26 cellular contexts compared by ENCODE assay signal in the genomic region with DNA sequence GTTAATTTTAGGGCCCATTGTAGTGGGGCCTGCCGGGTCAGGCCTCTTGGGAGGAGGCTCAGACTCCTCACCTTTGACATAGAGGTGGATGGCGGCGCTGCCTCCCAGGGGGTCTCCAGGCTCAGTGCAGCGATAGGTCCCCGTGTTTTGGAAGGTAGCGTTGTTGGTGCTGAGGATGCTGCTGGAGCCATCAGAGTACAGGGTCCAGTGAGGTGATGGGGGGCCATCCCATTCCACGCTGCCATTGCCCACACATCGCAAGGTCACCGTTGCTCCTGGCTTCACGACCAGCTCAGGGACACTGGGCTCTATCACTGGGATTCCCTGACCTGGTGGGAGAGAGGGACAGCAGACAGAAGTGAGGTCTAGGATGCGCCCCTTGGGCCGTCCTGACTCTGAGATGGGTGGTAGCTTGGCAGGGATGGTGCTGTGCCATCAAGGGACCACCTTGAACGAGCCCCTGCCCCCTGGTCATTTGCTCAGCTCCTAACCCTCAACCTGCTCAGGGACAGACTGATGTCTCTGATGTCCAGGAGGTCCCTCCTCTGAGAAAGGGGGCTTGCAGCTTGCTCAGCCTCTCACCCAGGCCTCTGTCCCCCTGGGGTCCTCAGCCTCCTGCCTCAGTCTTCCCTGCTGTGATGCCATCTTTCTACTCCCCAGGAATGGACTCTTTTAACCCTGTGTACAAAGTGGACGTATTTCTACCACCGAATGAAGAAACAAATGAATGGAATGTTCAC. TPM values are rescaled to one million over a fixed set of nuclear protein-coding genes. Genes with fewer than 3 reads are reported as not detected.
DNase-seq lines count a peak whose midpoint lies in the region; ATAC-seq and TF ChIP-seq lines count a peak whose summit lies in the region.
"Had no signal": no experiment of that assay in that cellular context is flagged by ENCODE, and none has a peak within 500 bp of the region (broad histone marks: within the 10 kb centered on the region; RNA-seq: fewer than 3 reads in every experiment).

No MANE protein-coding gene starts in this region.

- in situ Hi-C loops in GM13976 (cut with MboI; ENCODE audit: low sequenced_read_pairs, unreplicated experiment), result no loop called here

- no peak overlapping the region for H3K4me3 Mint-ChIP-seq in endothelial cell (ENCODE audit: unreplicated experiment)
- H3K4me3 Mint-ChIP-seq in stimulated activated naive B cell treated with anti-CD40 and anti-IgM and Interleukin-4, amounts not matched to agents 10 μg/mL and 1 μg/mL and 100 μg/mL, for 72 hours, result peak overlapping the region in 1 of 2 donors; percentile 22
- H3K4me3 Mint-ChIP-seq: activated naive CD4-positive, alpha-beta T cell treated with anti-CD3 and anti-CD28 coated beads for 36 hours; activated T-cell treated with anti-CD3 and anti-CD28 coated beads, Interleukin-2, amount 50 U/mL, for 72 hours; CD8-positive, alpha-beta memory T cell; memory B cell; stimulated activated effector memory CD8-positive, alpha-beta T cell treated with anti-CD3 and anti-CD28 coated beads, Interleukin-12 subunit alpha, Interleukin-12 subunit beta, amount 100 ng/mL, for 72 hours; T-cell had no signal

- peaks cover 20% of the 10 kb centered on the region for H3K27me3 Mint-ChIP-seq in endothelial cell (ENCODE audit: unreplicated experiment)
- H3K27me3 Mint-ChIP-seq in stimulated activated naive B cell treated with anti-CD40 and anti-IgM and Interleukin-4, amounts not matched to agents 10 μg/mL and 1 μg/mL and 100 μg/mL, for 72 hours, result no peaks in the 10 kb centered on the region

- no peaks in the 10 kb centered on the region for H3K36me3 ChIP-seq in BLaER1
- H3K36me3 ChIP-seq: cardiac muscle cell, Peyer's patch, SJCRH30, thyroid gland had no signal

- H4K20me1 ChIP-seq in BLaER1, result no peaks in the 10 kb centered on the region

- H3K9me3 ChIP-seq in BLaER1, result no peaks in the 10 kb centered on the region
- H3K9me3 ChIP-seq: Peyer's patch, SJCRH30, thyroid gland had no signal

- peak overlapping the region; percentile 86 for H3K4me2 ChIP-seq in BLaER1

- no peaks in the 10 kb centered on the region for H3K9me3 Mint-ChIP-seq in endothelial cell (ENCODE audit: unreplicated experiment)
- no peaks in the 10 kb centered on the region for H3K9me3 Mint-ChIP-seq in stimulated activated naive B cell treated with anti-CD40 and anti-IgM and Interleukin-4, amounts not matched to agents 10 μg/mL and 1 μg/mL and 100 μg/mL, for 72 hours
- H3K9me3 Mint-ChIP-seq in activated naive CD4-positive, alpha-beta T cell treated with anti-CD3 and anti-CD28 coated beads, Interleukin-2, amount 50 U/mL, for 72 hours, result no peaks in the 10 kb centered on the region
- H3K9me3 Mint-ChIP-seq: activated naive CD4-positive, alpha-beta T cell treated with anti-CD3 and anti-CD28 coated beads for 36 hours; activated T-cell treated with anti-CD3 and anti-CD28 coated beads, Interleukin-2, amount 50 U/mL, for 72 hours; memory B cell; stimulated activated effector memory CD8-positive, alpha-beta T cell treated with anti-CD3 and anti-CD28 coated beads, Interleukin-12 subunit alpha, Interleukin-12 subunit beta, amount 100 ng/mL, for 72 hours; T-cell had no signal

- peak overlapping the region; percentile 82 for H3K27ac ChIP-seq in BLaER1
- H3K27ac ChIP-seq: cardiac muscle cell, Peyer's patch, SJCRH30, thyroid gland had no signal

- DNase-seq in GM13976 (ENCODE audit: low spot score) (peak; percentile 12), endothelial cell (ENCODE audit: low spot score) (no peak), mucosa of gallbladder (ENCODE audit: low spot score) (no peak)
- no peak for DNase-seq in stimulated activated naive B cell treated with anti-CD40 and anti-IgM and Interleukin-4, amounts not matched to agents 10 μg/mL and 1 μg/mL and 100 μg/mL, for 72 hours
- no peak for DNase-seq in activated naive CD4-positive, alpha-beta T cell treated with anti-CD3 and anti-CD28 coated beads, Interleukin-2, amount 50 U/mL, for 72 hours (ENCODE audit: low spot score in 2 of 2)
- DNase-seq: activated CD4-positive, CD25-positive, alpha-beta regulatory T cell; activated naive CD4-positive, alpha-beta T cell treated with anti-CD3 and anti-CD28 coated beads for 36 hours; CD8-positive, alpha-beta memory T cell; DMS53; NCI-H187; NCI-H524 treated with DMSO at 0.1 percent for 48 hours; NK-92 treated with Interleukin-12 subunit alpha and Interleukin-12 subunit beta, amount 100 ng/mL, for 24 hours; SJCRH30; stimulated activated CD4-positive, alpha-beta T cell treated with anti-CD3 and anti-CD28 coated beads, Interleukin-2, amount 100 ng/mL, for 48 hours; T-cell had no signal

- peaks cover 73% of the 10 kb centered on the region for H3K4me1 ChIP-seq in BLaER1
- H3K4me1 ChIP-seq: SJCRH30 had no signal

- ATAC-seq in stimulated activated naive B cell treated with anti-CD40 and anti-IgM and Interleukin-4, amounts not matched to agents 10 μg/mL and 1 μg/mL and 100 μg/mL, for 72 hours (replicated peaks), result no peak
- ATAC-seq in GM18517 (IDR thresholded peaks at IDR 0.05; ENCODE audit: unreplicated experiment) (no peak), GM18858 (IDR thresholded peaks at IDR 0.05; ENCODE audit: unreplicated experiment) (no peak)
- ATAC-seq in activated naive CD4-positive, alpha-beta T cell treated with anti-CD3 and anti-CD28 coated beads, Interleukin-2, amount 50 U/mL, for 72 hours, result no peak
- ATAC-seq: activated T-cell treated with anti-CD3 and anti-CD28 coated beads, Interleukin-2, amount 50 U/mL, for 72 hours; stimulated activated effector memory CD8-positive, alpha-beta T cell treated with anti-CD3 and anti-CD28 coated beads, Interleukin-12 subunit alpha, Interleukin-12 subunit beta, amount 100 ng/mL, for 72 hours had no signal

- H3K27ac Mint-ChIP-seq in endothelial cell (ENCODE audit: unreplicated experiment), result peak overlapping the region; percentile 98
- H3K27ac Mint-ChIP-seq in stimulated activated naive B cell treated with anti-CD40 and anti-IgM and Interleukin-4, amounts not matched to agents 10 μg/mL and 1 μg/mL and 100 μg/mL, for 72 hours, result peak overlapping the region; percentile 78
- H3K27ac Mint-ChIP-seq in activated naive CD4-positive, alpha-beta T cell treated with anti-CD3 and anti-CD28 coated beads, Interleukin-2, amount 50 U/mL, for 72 hours, result no peak overlapping the region
- H3K27ac Mint-ChIP-seq: activated naive CD4-positive, alpha-beta T cell treated with anti-CD3 and anti-CD28 coated beads for 36 hours; activated T-cell treated with anti-CD3 and anti-CD28 coated beads, Interleukin-2, amount 50 U/mL, for 72 hours; CD8-positive, alpha-beta memory T cell; memory B cell; stimulated activated effector memory CD8-positive, alpha-beta T cell treated with anti-CD3 and anti-CD28 coated beads, Interleukin-12 subunit alpha, Interleukin-12 subunit beta, amount 100 ng/mL, for 72 hours; T-cell had no signal

- no peak overlapping the region for H3K4me3 ChIP-seq in BLaER1
- H3K4me3 ChIP-seq: cardiac muscle cell, Peyer's patch, SJCRH30, smooth muscle cell, thyroid gland had no signal

- no peak for TF ChIP-seq CTCF in GM13976 (IDR thresholded peaks at IDR 0.05; ENCODE audit: borderline replicate concordance, control extremely low read depth, extremely low read depth, insufficient read depth, missing control alignments)
- no peak for TF ChIP-seq CTCF in endothelial cell (IDR thresholded peaks at IDR 0.05; ENCODE audit: unreplicated experiment)

- no peaks in the 10 kb centered on the region for H3K27me3 ChIP-seq in BLaER1
- H3K27me3 ChIP-seq: cardiac muscle cell, Peyer's patch, thyroid gland had no signal

- H3K9ac ChIP-seq in BLaER1, result peak overlapping the region; percentile 72

- peaks cover 43% of the 10 kb centered on the region for H3K4me1 Mint-ChIP-seq in endothelial cell (ENCODE audit: unreplicated experiment)
- peaks cover 50 to 60% of the 10 kb centered on the region in 2 donors for H3K4me1 Mint-ChIP-seq in stimulated activated naive B cell treated with anti-CD40 and anti-IgM and Interleukin-4, amounts not matched to agents 10 μg/mL and 1 μg/mL and 100 μg/mL, for 72 hours

- peaks cover 10% of the 10 kb centered on the region for H3K36me3 Mint-ChIP-seq in endothelial cell (ENCODE audit: low read depth, unreplicated experiment)
- H3K36me3 Mint-ChIP-seq in stimulated activated naive B cell treated with anti-CD40 and anti-IgM and Interleukin-4, amounts not matched to agents 10 μg/mL and 1 μg/mL and 100 μg/mL, for 72 hours, result no peaks in the 10 kb centered on the region
- no peaks in the 10 kb centered on the region for H3K36me3 Mint-ChIP-seq in activated naive CD4-positive, alpha-beta T cell treated with anti-CD3 and anti-CD28 coated beads, Interleukin-2, amount 50 U/mL, for 72 hours
- H3K36me3 Mint-ChIP-seq: CD8-positive, alpha-beta memory T cell; memory B cell; stimulated activated effector memory CD8-positive, alpha-beta T cell treated with anti-CD3 and anti-CD28 coated beads, Interleukin-12 subunit alpha, Interleukin-12 subunit beta, amount 100 ng/mL, for 72 hours; T-cell had no signal

RNA-seq across cellular contexts. Expression of gene CSF1R, which starts 5.5 kb away (rescaled TPM):
- total RNA-seq in endothelial cell (ENCODE audit: unreplicated experiment) (2.7 TPM), mucosa of gallbladder (91.9 TPM)
- total RNA-seq in activated naive CD4-positive, alpha-beta T cell treated with anti-CD3 and anti-CD28 coated beads, Interleukin-2, amount 50 U/mL, for 72 hours, result 1 to 10 TPM in 1 of 2 donors, not detected in 1; 5.2 TPM
- total RNA-seq: cardiac muscle cell, renal cortical epithelial cell had no signal

Comparison
In these comparisons a context has a peak if more than half of its experiments do, and no peak if none do; other contexts are left out.
1. H3K27ac Mint-ChIP-seq: peak in endothelial cell (single experiment) and stimulated activated naive B cell treated with anti-CD40 and anti-IgM and Interleukin-4, amounts not matched to agents 10 μg/mL and 1 μg/mL and 100 μg/mL, for 72 hours (single experiment); none in activated naive CD4-positive, alpha-beta T cell treated with anti-CD3 and anti-CD28 coated beads, Interleukin-2, amount 50 U/mL, for 72 hours (0 of 2).
2. RNA of gene CSF1R, which starts 5.5 kb away (total RNA-seq): 91.9 TPM in mucosa of gallbladder (single experiment); 5.2 TPM in activated naive CD4-positive, alpha-beta T cell treated with anti-CD3 and anti-CD28 coated beads, Interleukin-2, amount 50 U/mL, for 72 hours and 2.7 TPM in endothelial cell (single experiment); every median in the first group is over 10 times any median in the second.